8 cellular contexts compared by ENCODE assay signal in genomic region chr1:119808972-119809550, GRCh38. TPM values are rescaled to one million over a fixed set of nuclear protein-coding genes. Genes with fewer than 3 reads are reported as not detected.
DNase-seq lines count a peak whose midpoint lies in the region; ATAC-seq and TF ChIP-seq lines count a peak whose summit lies in the region.

No MANE protein-coding gene starts in this region.

- H3K4me3 Mint-ChIP-seq in T-cell = no peak overlapping the region

- peaks cover 4 to 6% (median 4%) of the 10 kb centered on the region in 3 donors for H3K4me1 Mint-ChIP-seq in T-cell

- 1 to 3% (median 2%) methylated on average over 6 of the region's 6 CpGs for WGBS in adrenal gland, 4 donors

- peaks cover 17 to 27% of the 10 kb centered on the region in 2 donors for H3K27me3 Mint-ChIP-seq in T-cell

- no peaks in the 10 kb centered on the region for H3K36me3 Mint-ChIP-seq in T-cell

- H3K9me3 ChIP-seq in adrenal gland (replicated peaks in 1 of 3) (no peaks in the 10 kb centered on the region), left ventricle myocardium inferior (replicated peaks) (no peaks in the 10 kb centered on the region)

- H3K4me3 ChIP-seq in adrenal gland (no peak overlapping the region), left ventricle myocardium inferior (no peak overlapping the region), retinal pigment epithelial cell (ENCODE audit: low read length) (no peak overlapping the region)

- H3K36me3 ChIP-seq in adrenal gland (replicated peaks in 1 of 2) (no peaks in the 10 kb centered on the region), left ventricle myocardium inferior (no peaks in the 10 kb centered on the region)

- H3K4me1 ChIP-seq in adrenal gland (replicated peaks in 1 of 2) (no peaks in the 10 kb centered on the region), left ventricle myocardium inferior (peaks cover 3% of the 10 kb centered on the region)

- no peak overlapping the region for H3K27ac ChIP-seq in adrenal gland
- H3K27ac ChIP-seq in left ventricle myocardium inferior (replicated peaks) = no peak overlapping the region

- intact Hi-C loops in adrenal gland (cut with DNase I) = no loop called here
- intact Hi-C loops in left ventricle myocardium inferior (cut with micrococcal nuclease) = no loop called here

- H3K27me3 ChIP-seq in adrenal gland (peaks cover 16% of the 10 kb centered on the region), left ventricle myocardium inferior (ENCODE audit: low read depth) (peaks cover 40% of the 10 kb centered on the region)

- H3K27ac Mint-ChIP-seq in T-cell = no peak overlapping the region

- DNase-seq in GM03348 (ENCODE audit: low spot score) (peak; percentile 81), NCI-H1694 treated with DMSO at 0.1 percent for 48 hours (lab: John Stamatoyannopoulos, UW) (peak; percentile 62), T-cell (peak; percentile 22 to 71 (median 58)), adrenal gland (peak; percentile 44 to 84 (median 71)), left ventricle myocardium inferior (peak; percentile 55), retinal pigment epithelial cell (ENCODE audit: low read depth) (peak; percentile 16), cerebellar nuclear complex (lab: John Stamatoyannopoulos, UW) (no peak)

- peak; percentile 83 for ATAC-seq in HG02610 (IDR thresholded peaks at IDR 0.05; ENCODE audit: unreplicated experiment)
- peak; percentile 78 to 83 (median 80) for ATAC-seq in T-cell (replicated peaks in 1 of 4)

- POLR2A ChIA-PET in T-cell (lab: Charles Lee) = interaction anchor here in 1 of 2 donors (0.7 kb wide), 1 partner anchor 29 kb away, joined by 3 read pairs; no protein-coding TSS in a partner anchor

- no peaks in the 10 kb centered on the region for H3K9me3 Mint-ChIP-seq in T-cell

- no peak for TF ChIP-seq POLR2A in adrenal gland (IDR thresholded peaks at IDR 0.05)

- TF ChIP-seq CTCF in adrenal gland (IDR thresholded peaks at IDR 0.05) = peak; percentile 47 to 86 (median 66)
- peak; percentile 91 for TF ChIP-seq CTCF in left ventricle myocardium inferior (IDR thresholded peaks at IDR 0.05; ENCODE audit: borderline replicate concordance)
- TF ChIP-seq CTCF in retinal pigment epithelial cell (conservative IDR thresholded peaks at IDR 0.05; ENCODE audit: low read depth, low read length) = peak; percentile 98

- CTCF ChIA-PET in T-cell (lab: Charles Lee) = interaction anchor here (0.6 to 1.1 kb wide), 6 partner anchors 9 to 1661 kb away, joined by 3 to 5 read pairs (median 3); partner anchors contain the start of gene SEC22B (in 1 of the 2)

RNA-seq across cellular contexts. Expression of gene REG4, which starts 2.2 kb away (rescaled TPM):
- total RNA-seq in T-cell = 1 to 10 TPM; 1.6 to 7.7 (median 3.0) TPM
- total RNA-seq in adrenal gland = not detected
- not detected for polyA plus RNA-seq in adrenal gland
- total RNA-seq in left ventricle myocardium inferior = not detected

RNA-seq across cellular contexts. Expression of gene HMGCS2, which starts 40.4 kb away (rescaled TPM):
- under 1 TPM in 3 of 5 donors, not detected in 2; 0.35 to 0.82 (median 0.56) TPM for total RNA-seq in T-cell
- under 1 TPM in 3 of 8 donors, not detected in 5; 0.34 to 0.68 (median 0.49) TPM for total RNA-seq in adrenal gland
- under 1 TPM; 0.30 to 0.33 (median 0.32) TPM for polyA plus RNA-seq in adrenal gland
- 65.5 TPM for total RNA-seq in left ventricle myocardium inferior

Comparison
In these comparisons a context has a peak if more than half of its experiments do, and no peak if none do; other contexts are left out.
1. DNase-seq: peak in GM03348 (single experiment), NCI-H1694 treated with DMSO at 0.1 percent for 48 hours (single experiment), T-cell (34 of 34), adrenal gland (7 of 7), left ventricle myocardium inferior (single experiment) and retinal pigment epithelial cell (single experiment); none in cerebellar nuclear complex (0 of 2).
2. RNA of gene HMGCS2, which starts 40.4 kb away (total RNA-seq): 65.5 TPM in left ventricle myocardium inferior (single experiment); 0.35 to 0.82 TPM in T-cell and 0.34 to 0.68 TPM in adrenal gland; every median in the first group is over 10 times any median in the second.
3. Peak in every context shown above with its lines, with median percentiles within 50 percentile points of each other: CTCF ChIP-seq.